10 cellular contexts compared by ENCODE assay signal in the genomic region with DNA sequence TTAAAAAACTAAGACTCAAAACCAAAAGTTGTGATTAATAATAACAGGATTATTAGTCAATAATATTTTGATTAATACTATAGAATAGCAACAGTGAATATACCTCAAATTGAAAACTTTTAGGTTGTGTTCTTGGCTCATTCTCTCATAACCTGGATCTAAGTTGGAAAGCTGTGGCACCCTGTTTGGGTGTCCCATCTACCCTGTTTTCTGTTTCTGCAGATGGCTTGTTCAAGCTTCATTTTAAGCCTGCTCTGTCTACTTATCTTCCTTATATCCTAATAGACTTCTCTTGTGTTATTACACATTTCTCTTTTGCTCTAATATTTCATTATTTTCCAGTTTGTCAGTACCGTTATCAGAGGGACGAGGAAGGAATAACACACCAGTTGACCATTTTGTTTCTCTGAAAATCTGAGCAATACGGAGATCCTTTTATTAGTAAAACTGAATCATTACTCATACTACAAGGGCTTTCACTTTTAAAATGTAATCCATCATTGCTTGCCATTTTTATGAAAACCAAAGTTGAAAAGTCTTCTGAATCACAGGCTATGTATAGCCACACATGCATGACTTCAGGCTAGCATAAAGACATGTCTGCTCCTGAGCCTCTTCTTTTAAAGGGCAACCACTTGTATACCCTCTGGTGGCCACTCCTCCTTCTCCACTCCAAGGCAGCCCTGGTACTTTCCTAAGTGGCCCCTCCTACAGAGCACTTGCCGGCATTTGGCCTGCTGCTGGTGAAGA. TPM values are rescaled to one million over a fixed set of nuclear protein-coding genes. Genes with fewer than 3 reads are reported as not detected.
A peak's percentile ranks its signal among the peaks of the same experiment; 100 is the strongest.
DNase-seq lines count a peak whose midpoint lies in the region; ATAC-seq and TF ChIP-seq lines count a peak whose summit lies in the region.
"Had no signal": no experiment of that assay in that cellular context is flagged by ENCODE, and none has a peak within 500 bp of the region (broad histone marks: within the 10 kb centered on the region; RNA-seq: fewer than 3 reads in every experiment).

No MANE protein-coding gene starts in this region.

- no TSS peak for BruUV-seq in A673 (replicated peaks; lab: Mats Ljungman, UMichigan)

- peaks cover 2 to 5% of the 10 kb centered on the region in 2 donors for H3K36me3 Mint-ChIP-seq in activated T-cell treated with anti-CD3 and anti-CD28 coated beads, Interleukin-2, amount 50 U/mL, for 72 hours (ENCODE audit: insufficient read depth in 2 of 2)

- peak; percentile 59 for ATAC-seq in GM18517 (IDR thresholded peaks at IDR 0.05; ENCODE audit: unreplicated experiment)
- ATAC-seq in HG02610 (IDR thresholded peaks at IDR 0.05; ENCODE audit: unreplicated experiment), result peak; percentile 94
- ATAC-seq in activated T-cell treated with anti-CD3 and anti-CD28 coated beads, Interleukin-2, amount 50 U/mL, for 72 hours (replicated peaks in 1 of 2), result peak; percentile 91 to 93

- no peaks in the 10 kb centered on the region for H3K27me3 Mint-ChIP-seq in activated T-cell treated with anti-CD3 and anti-CD28 coated beads, Interleukin-2, amount 50 U/mL, for 72 hours (ENCODE audit: low read depth)
- H3K27me3 Mint-ChIP-seq: activated naive CD4-positive, alpha-beta T cell treated with anti-CD3 and anti-CD28 coated beads, Interleukin-2, amount 10 ng/mL, durations not matched to agents 7 days and 5 days had no signal

- peak overlapping the region; percentile 37 for H3K27ac ChIP-seq in muscle layer of duodenum (ENCODE audit: low read length)
- H3K27ac ChIP-seq in A673 (ENCODE audit: low read depth, low read length, poor library complexity, severe bottlenecking), result no peak overlapping the region

- CTCF ChIA-PET in A673 (lab: Charles Lee), result no interaction called here

- H3K4me3 Mint-ChIP-seq in activated T-cell treated with anti-CD3 and anti-CD28 coated beads, Interleukin-2, amount 50 U/mL, for 72 hours, result peak overlapping the region in 1 of 2 donors; percentile 64
- H3K4me3 Mint-ChIP-seq: activated naive CD4-positive, alpha-beta T cell treated with anti-CD3 and anti-CD28 coated beads, Interleukin-2, amount 10 ng/mL, durations not matched to agents 7 days and 5 days; neural crest cell had no signal

- H3K36me3 ChIP-seq in muscle layer of duodenum (ENCODE audit: control insufficient read depth in 1 of 2, insufficient read depth in 2 of 2, low read length in 2 of 2) (peaks cover 9 to 40% of the 10 kb centered on the region in 2 donors), A673 (ENCODE audit: insufficient read depth, low read length, poor library complexity, severe bottlenecking) (peaks cover 16% of the 10 kb centered on the region)

- no peaks in the 10 kb centered on the region for H3K9me3 ChIP-seq in muscle layer of duodenum (ENCODE audit: control insufficient read depth in 1 of 2, low read length in 2 of 2)
- no peaks in the 10 kb centered on the region for H3K9me3 ChIP-seq in A673 (ENCODE audit: low read depth, low read length, poor library complexity, severe bottlenecking)

- H3K9me3 Mint-ChIP-seq in activated T-cell treated with anti-CD3 and anti-CD28 coated beads, Interleukin-2, amount 50 U/mL, for 72 hours, result no peaks in the 10 kb centered on the region
- H3K9me3 Mint-ChIP-seq: activated naive CD4-positive, alpha-beta T cell treated with anti-CD3 and anti-CD28 coated beads, Interleukin-2, amount 10 ng/mL, durations not matched to agents 7 days and 5 days; neural crest cell had no signal

- peak overlapping the region; percentile 80 for H3K27ac Mint-ChIP-seq in activated T-cell treated with anti-CD3 and anti-CD28 coated beads, Interleukin-2, amount 50 U/mL, for 72 hours
- H3K27ac Mint-ChIP-seq: activated naive CD4-positive, alpha-beta T cell treated with anti-CD3 and anti-CD28 coated beads, Interleukin-2, amount 10 ng/mL, durations not matched to agents 7 days and 5 days had no signal

- TF ChIP-seq CTCF in A673 (conservative IDR thresholded peaks at IDR 0.05; ENCODE audit: low read depth, low read length), result no peak

- intact Hi-C loops in A673 (cut with micrococcal nuclease; ENCODE audit: unreplicated experiment), result loop anchor here (2.0 kb wide), 3 partner anchors 149 to 317 kb away; no protein-coding TSS in a partner anchor

- H3K4me1 ChIP-seq in muscle layer of duodenum (ENCODE audit: control insufficient read depth in 1 of 2, insufficient read depth in 2 of 2, low read length in 2 of 2) (no peaks in the 10 kb centered on the region), A673 (ENCODE audit: insufficient read depth, low read length, poor library complexity, severe bottlenecking) (no peaks in the 10 kb centered on the region)

- no peak overlapping the region for H3K4me3 ChIP-seq in muscle layer of duodenum (ENCODE audit: low read depth in 1 of 2, low read length in 2 of 2)
- no peak overlapping the region for H3K4me3 ChIP-seq in A673 (ENCODE audit: low read depth, low read length, poor library complexity, severe bottlenecking)

- POLR2A ChIA-PET in A673 (lab: Charles Lee; ENCODE audit: low non-redundant PET), result no interaction called here

- peaks cover 20% of the 10 kb centered on the region for H3K4me1 Mint-ChIP-seq in activated T-cell treated with anti-CD3 and anti-CD28 coated beads, Interleukin-2, amount 50 U/mL, for 72 hours (ENCODE audit: low read depth)
- H3K4me1 Mint-ChIP-seq: activated naive CD4-positive, alpha-beta T cell treated with anti-CD3 and anti-CD28 coated beads, Interleukin-2, amount 10 ng/mL, durations not matched to agents 7 days and 5 days; neural crest cell had no signal

- H3K27me3 ChIP-seq in muscle layer of duodenum (ENCODE audit: low read depth, low read length) (no peaks in the 10 kb centered on the region), A673 (replicated peaks; ENCODE audit: insufficient read depth, low read depth, low read length, poor library complexity) (no peaks in the 10 kb centered on the region)

- peak; percentile 8 for DNase-seq in activated T-cell treated with anti-CD3 and anti-CD28 coated beads, Interleukin-2, amount 50 U/mL, for 72 hours
- DNase-seq in NCI-H1436 (lab: John Stamatoyannopoulos, UW), result no peak
- no peak for DNase-seq in occipital lobe (lab: John Stamatoyannopoulos, UW)
- DNase-seq in A673 (ENCODE audit: low spot score), result no peak
- no peak for DNase-seq in amygdala (lab: John Stamatoyannopoulos, UW)
- DNase-seq: activated naive CD4-positive, alpha-beta T cell treated with anti-CD3 and anti-CD28 coated beads, Interleukin-2, amount 10 ng/mL, durations not matched to agents 7 days and 5 days had no signal

RNA-seq across cellular contexts. Expression of gene COX15, which starts 22.3 kb away (rescaled TPM):
- total RNA-seq in activated T-cell treated with anti-CD3 and anti-CD28 coated beads, Interleukin-2, amount 50 U/mL, for 72 hours, result 10 to 100 TPM; 33.4 to 38.2 TPM
- total RNA-seq in occipital lobe, result 42.1 TPM
- total RNA-seq in A673 (2021), result 46.1 and 48.3 TPM in 2 replicates

RNA-seq across cellular contexts. Expression of gene CUTC, which starts 22.4 kb away (rescaled TPM):
- total RNA-seq in activated T-cell treated with anti-CD3 and anti-CD28 coated beads, Interleukin-2, amount 50 U/mL, for 72 hours, result 10 to 100 TPM; 23.8 to 29.4 TPM
- total RNA-seq in occipital lobe (9.0 TPM), A673 (2021) (19.2 and 21.3 TPM in 2 replicates)

RNA-seq across cellular contexts. Expression of gene ENTPD7, which starts 50.3 kb away (rescaled TPM):
- 1 to 10 TPM; 3.9 to 4.1 TPM for total RNA-seq in activated T-cell treated with anti-CD3 and anti-CD28 coated beads, Interleukin-2, amount 50 U/mL, for 72 hours
- total RNA-seq in occipital lobe (8.7 TPM), A673 (2021) (10.1 and 11.1 TPM in 2 replicates)

Comparison
In these comparisons a context has a peak if more than half of its experiments do, and no peak if none do; other contexts are left out.
1. DNase-seq: peak in activated T-cell treated with anti-CD3 and anti-CD28 coated beads, Interleukin-2, amount 50 U/mL, for 72 hours (2 of 2); none in NCI-H1436 (single experiment), occipital lobe (single experiment), A673 (single experiment) and amygdala (0 of 56).
2. Peak in every context shown above with its lines, with median percentiles within 50 percentile points of each other: ATAC-seq.